ENCODE assay signal across 25 cellular contexts in the genomic region with DNA sequence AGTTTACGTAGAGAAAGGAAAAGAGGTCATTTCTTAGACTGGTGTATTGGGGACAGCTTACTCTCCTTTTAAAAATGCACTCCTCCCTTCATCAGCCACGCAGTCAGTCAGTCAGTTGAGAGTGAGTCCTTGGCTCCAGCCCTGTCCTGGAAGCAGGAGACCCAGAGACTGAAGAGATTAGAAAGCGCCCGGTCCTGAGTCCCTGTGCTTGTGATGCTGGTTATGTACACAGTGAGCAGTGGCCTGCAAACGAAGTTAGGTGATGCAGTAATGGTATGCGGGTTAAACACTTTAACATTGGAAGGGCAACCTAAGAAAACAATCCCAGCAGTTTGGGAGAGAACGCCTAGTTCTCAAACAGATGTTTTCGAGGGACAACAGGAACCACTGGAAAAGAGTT. TPM values are rescaled to one million over a fixed set of nuclear protein-coding genes. Genes with fewer than 3 reads are reported as not detected.
DNase-seq lines count a peak whose midpoint lies in the region; ATAC-seq and TF ChIP-seq lines count a peak whose summit lies in the region.
"Had no signal": no experiment of that assay in that cellular context is flagged by ENCODE, and none has a peak within 500 bp of the region (broad histone marks: within the 10 kb centered on the region; RNA-seq: fewer than 3 reads in every experiment).

No MANE protein-coding gene starts in this region.

- 61% methylated on average over 8 of the region's 8 CpGs for WGBS in hepatocyte (ENCODE audit: low lambda C conversion rate, missing lambda C conversion rate)

- no peak for ATAC-seq in HG03565 (IDR thresholded peaks at IDR 0.05; ENCODE audit: unreplicated experiment)
- ATAC-seq: GM12878; HCT116; left lobe of liver; Panc1; stimulated activated naive CD8-positive, alpha-beta T cell treated with anti-CD3 and anti-CD28 coated beads, Interleukin-15, Interleukin-2, amounts not matched to agents 100 U/mL and 50 U/mL, for 24 hours had no signal

- peaks cover 10% of the 10 kb centered on the region for H3K36me3 Mint-ChIP-seq in Calu3 (ENCODE audit: insufficient read depth, unreplicated experiment)
- peaks cover 1% of the 10 kb centered on the region for H3K36me3 Mint-ChIP-seq in osteocyte (ENCODE audit: unreplicated experiment)
- H3K36me3 Mint-ChIP-seq in glutamatergic neuron (ENCODE audit: unreplicated experiment) = peaks cover 14% of the 10 kb centered on the region

- H3K27ac ChIP-seq in hepatocyte = peak overlapping the region; percentile 69

- no TSS peak for BruUV-seq in Calu3 (replicated peaks; lab: Mats Ljungman, UMichigan)

- H3K4me3 ChIP-seq in hepatocyte = no peak overlapping the region
- H3K4me3 ChIP-seq: GM12878, smooth muscle cell had no signal

- H3K27ac Mint-ChIP-seq in Calu3 (ENCODE audit: unreplicated experiment) (peak overlapping the region; percentile 43), osteocyte (ENCODE audit: unreplicated experiment) (peak overlapping the region; percentile 85), glutamatergic neuron (ENCODE audit: unreplicated experiment) (no peak overlapping the region)
- H3K27ac Mint-ChIP-seq: activated CD4-positive, alpha-beta memory T cell treated with anti-CD3 and anti-CD28 coated beads for 36 hours; CD4-positive, alpha-beta T cell had no signal

- no peaks in the 10 kb centered on the region for H3K36me3 ChIP-seq in hepatocyte (replicated peaks; ENCODE audit: insufficient read depth, low read depth)

- H3K4me3 Mint-ChIP-seq in Calu3 (ENCODE audit: low read depth, unreplicated experiment) = no peak overlapping the region
- H3K4me3 Mint-ChIP-seq in osteocyte (ENCODE audit: unreplicated experiment) = peak overlapping the region; percentile 6
- no peak overlapping the region for H3K4me3 Mint-ChIP-seq in glutamatergic neuron (ENCODE audit: unreplicated experiment)
- H3K4me3 Mint-ChIP-seq: activated CD4-positive, alpha-beta memory T cell treated with anti-CD3 and anti-CD28 coated beads for 36 hours; CD4-positive, alpha-beta T cell; immature natural killer cell had no signal

- H3K4me2 ChIP-seq in hepatocyte = peak overlapping the region; percentile 51
- H3K4me2 ChIP-seq: smooth muscle cell had no signal

- no peaks in the 10 kb centered on the region for H4K20me1 ChIP-seq in hepatocyte (ENCODE audit: insufficient read depth, poor library complexity, severe bottlenecking)

- H3K27me3 Mint-ChIP-seq in Calu3 (ENCODE audit: unreplicated experiment) = no peaks in the 10 kb centered on the region
- no peaks in the 10 kb centered on the region for H3K27me3 Mint-ChIP-seq in osteocyte (ENCODE audit: unreplicated experiment)
- H3K27me3 Mint-ChIP-seq in glutamatergic neuron (ENCODE audit: unreplicated experiment) = no peaks in the 10 kb centered on the region
- H3K27me3 Mint-ChIP-seq: activated CD4-positive, alpha-beta memory T cell treated with anti-CD3 and anti-CD28 coated beads for 36 hours; CD4-positive, alpha-beta T cell had no signal

- H3K9me3 Mint-ChIP-seq in Calu3 (ENCODE audit: low read depth, unreplicated experiment) (peaks cover 2% of the 10 kb centered on the region), osteocyte (ENCODE audit: unreplicated experiment) (no peaks in the 10 kb centered on the region), glutamatergic neuron (ENCODE audit: unreplicated experiment) (peaks cover 2% of the 10 kb centered on the region)

- no peaks in the 10 kb centered on the region for H3K27me3 ChIP-seq in hepatocyte

- CTCF ChIA-PET in Calu3 (lab: Charles Lee) = no interaction called here

- DNase-seq in Calu3 (no peak), OCI-M1 (lab: John Stamatoyannopoulos, UW) (peak; percentile 28), hepatocyte (ENCODE audit: low spot score) (peak; percentile 6), osteocyte (ENCODE audit: extremely low spot score, unreplicated experiment) (no peak), HT-29 (ENCODE audit: low spot score) (no peak), retina (no peak), glutamatergic neuron (no peak)
- DNase-seq: activated CD4-positive, alpha-beta memory T cell treated with anti-CD3 and anti-CD28 coated beads for 36 hours; activated CD4-positive, alpha-beta T cell treated with anti-CD3 and anti-CD28 coated beads for 1 hour; activated naive CD4-positive, alpha-beta T cell; CD4-positive, alpha-beta T cell; hypothalamus; immature natural killer cell; NCI-H2107; NCI-H345; occipital lobe; SHP77 treated with DMSO at 0.1 percent for 48 hours; stimulated activated CD4-positive, alpha-beta T cell treated with anti-CD3 and anti-CD28 coated beads, Interleukin-1b, Interleukin-23, amount 100 ng/mL, for 48 hours; stimulated activated naive CD8-positive, alpha-beta T cell treated with anti-CD3 and anti-CD28 coated beads, Interleukin-15, Interleukin-2, amounts not matched to agents 100 U/mL and 50 U/mL, for 24 hours had no signal

- H3K79me2 ChIP-seq in hepatocyte = no peaks in the 10 kb centered on the region

- H3K9me3 ChIP-seq in hepatocyte (ENCODE audit: low read depth) = no peaks in the 10 kb centered on the region

- no peaks in the 10 kb centered on the region for H3K9me2 ChIP-seq in hepatocyte (replicated peaks; ENCODE audit: insufficient read depth)

- intact Hi-C loops in Calu3 (cut with micrococcal nuclease; ENCODE audit: unreplicated experiment) = no loop called here

- H3K4me1 Mint-ChIP-seq in Calu3 (ENCODE audit: low read depth, unreplicated experiment) (peaks cover 38% of the 10 kb centered on the region), osteocyte (ENCODE audit: unreplicated experiment) (peaks cover 50% of the 10 kb centered on the region), glutamatergic neuron (ENCODE audit: low read depth, unreplicated experiment) (peaks cover 9% of the 10 kb centered on the region)

- peaks cover 19% of the 10 kb centered on the region for H3K4me1 ChIP-seq in hepatocyte (ENCODE audit: insufficient read depth)

- H2AFZ ChIP-seq in hepatocyte = peak overlapping the region; percentile 38

- TF ChIP-seq CTCF in Calu3 (IDR thresholded peaks at IDR 0.05; ENCODE audit: unreplicated experiment) (no peak), hepatocyte (IDR thresholded peaks at IDR 0.05; ENCODE audit: poor library complexity) (no peak), osteocyte (IDR thresholded peaks at IDR 0.05) (no peak), glutamatergic neuron (IDR thresholded peaks at IDR 0.05; ENCODE audit: partially characterized antibody, unreplicated experiment) (no peak)

RNA-seq across cellular contexts. Expression of gene ASB1, which starts 6.3 kb away (rescaled TPM):
- 64.2 and 71.6 TPM in 2 replicates for total RNA-seq in Calu3 (2022)
- 13.0 and 19.3 TPM in 2 replicates for total RNA-seq in hepatocyte
- 27.9 and 30.1 TPM in 2 replicates for polyA plus RNA-seq in hepatocyte
- 26.0 and 33.9 TPM in 2 replicates for total RNA-seq in osteocyte
- total RNA-seq in HT-29 (2014; rRNA removed; shearing (Covaris generic)) = 31.1 and 43.3 TPM in 2 replicates
- 36.1 TPM for total RNA-seq in glutamatergic neuron (ENCODE audit: unreplicated experiment)

Comparison
In these comparisons a context has a peak if more than half of its experiments do, and no peak if none do; other contexts are left out.
1. DNase-seq: peak in OCI-M1 (single experiment) and hepatocyte (single experiment); none in Calu3 (single experiment), osteocyte (single experiment), HT-29 (single experiment), retina (single experiment) and glutamatergic neuron (single experiment).